ENCODE assay signal across 1 cellular context in the genomic region with DNA sequence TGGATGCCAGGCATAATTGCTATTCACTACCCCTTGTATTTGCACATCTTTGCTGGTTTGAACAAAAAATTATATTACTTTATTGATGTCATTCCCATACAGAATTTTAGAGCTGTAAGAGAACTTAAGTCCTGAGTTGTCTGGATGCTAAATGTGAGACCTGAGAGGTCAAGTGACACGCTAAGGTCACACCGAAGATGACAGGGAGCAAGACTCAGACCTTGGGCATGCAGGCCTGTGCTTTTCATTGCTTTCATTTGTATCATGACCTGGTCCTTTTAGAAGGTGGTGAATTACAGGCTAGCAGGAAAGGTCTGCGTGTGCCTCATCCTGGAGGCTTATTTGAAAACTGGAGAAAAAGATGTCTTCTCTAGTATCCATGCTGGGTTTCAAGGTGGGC.
TF ChIP-seq lines count a peak whose summit lies in the region.

No MANE protein-coding gene starts in this region.

TF ChIP-seq in IMR-90, 13 proteins besides CTCF, POLR2A, EP300 and RAD21 (continued from another document):
- TF ChIP-seq ELK1 (IDR thresholded peaks at IDR 0.05; ENCODE audit: borderline replicate concordance, low read depth, low read length) (no peak), MAZ (IDR thresholded peaks at IDR 0.05; ENCODE audit: borderline replicate concordance, low read depth, low read length) (no peak), SMC3 (IDR thresholded peaks at IDR 0.05; ENCODE audit: low read depth, low read length) (no peak), CHD1 (IDR thresholded peaks at IDR 0.05; ENCODE audit: low read depth, low read length) (no peak)
- TF ChIP-seq, protein P1, sequence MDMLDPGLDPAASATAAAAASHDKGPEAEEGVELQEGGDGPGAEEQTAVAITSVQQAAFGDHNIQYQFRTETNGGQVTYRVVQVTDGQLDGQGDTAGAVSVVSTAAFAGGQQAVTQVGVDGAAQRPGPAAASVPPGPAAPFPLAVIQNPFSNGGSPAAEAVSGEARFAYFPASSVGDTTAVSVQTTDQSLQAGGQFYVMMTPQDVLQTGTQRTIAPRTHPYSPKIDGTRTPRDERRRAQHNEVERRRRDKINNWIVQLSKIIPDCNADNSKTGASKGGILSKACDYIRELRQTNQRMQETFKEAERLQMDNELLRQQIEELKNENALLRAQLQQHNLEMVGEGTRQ (IDR thresholded peaks at IDR 0.05; ENCODE audit: low read depth, low read length): no peak
TF ChIP-seq in IMR-90: peak in this region for 0.
